Comparison of ENCODE assay signal across 1 cellular context in the genomic region with DNA sequence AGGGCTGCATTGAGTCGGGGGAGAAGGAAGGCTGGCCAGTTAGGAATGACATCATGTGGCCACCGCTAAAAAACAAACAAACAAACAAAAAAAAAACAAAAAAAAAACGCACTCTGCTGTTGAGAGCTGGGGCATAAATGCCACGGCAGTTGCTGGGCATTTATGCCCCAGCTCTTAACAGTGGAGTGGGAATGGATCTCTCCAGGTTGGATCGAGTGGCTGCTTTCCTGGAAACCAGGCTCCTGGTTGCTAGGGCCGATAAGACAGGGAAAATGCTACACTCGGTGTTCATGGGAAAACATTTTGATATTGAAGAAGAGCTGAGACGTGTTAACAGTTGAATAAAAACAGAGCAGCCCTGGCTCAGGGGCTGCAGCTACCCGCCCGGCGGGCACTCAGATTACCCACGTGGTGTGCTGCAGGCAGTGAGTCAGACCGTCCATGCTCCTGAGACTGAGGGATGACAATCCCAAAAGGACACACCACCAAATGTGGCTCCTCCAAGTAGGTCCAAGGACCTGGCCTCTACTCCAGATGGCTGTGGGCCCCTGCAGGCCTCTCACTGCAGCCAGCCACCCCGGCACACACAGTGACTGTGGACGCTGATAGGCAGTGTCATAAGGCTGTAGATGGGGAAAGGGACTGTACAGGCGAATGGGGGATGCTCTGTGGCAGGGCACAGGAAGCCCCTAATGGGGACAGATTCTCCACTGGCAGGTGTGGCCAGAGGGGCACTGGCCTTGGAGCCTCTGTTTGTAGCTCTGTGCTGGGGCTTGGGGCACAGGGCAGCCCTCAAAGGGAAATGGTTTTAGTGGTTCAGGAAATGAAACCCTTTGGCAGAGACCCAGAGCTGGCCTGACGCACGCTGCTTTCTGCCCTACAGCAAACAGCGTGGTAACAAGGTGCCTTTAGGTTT.
TF ChIP-seq lines count a peak whose summit lies in the region.

No MANE protein-coding gene starts in this region.

TF ChIP-seq in H1, 55 proteins besides CTCF, POLR2A, EP300 and RAD21 (continued from another document):
- TF ChIP-seq TAF7 (optimal IDR thresholded peaks at IDR 0.05; ENCODE audit: borderline replicate concordance, low read depth, low read length) (no peak), FOSL1 (IDR thresholded peaks at IDR 0.05; ENCODE audit: insufficient read depth, low read depth, low read length) (no peak), TCF12 (IDR thresholded peaks at IDR 0.05; ENCODE audit: low read depth, low read length) (no peak), RXRA (IDR thresholded peaks at IDR 0.05; ENCODE audit: insufficient read depth, low read depth, low read length) (no peak), RBBP5 (IDR thresholded peaks at IDR 0.05; ENCODE audit: borderline replicate concordance, low read depth, low read length) (no peak), BRCA1 (IDR thresholded peaks at IDR 0.05; ENCODE audit: low read depth, low read length) (no peak)
- TF ChIP-seq, protein P1, sequence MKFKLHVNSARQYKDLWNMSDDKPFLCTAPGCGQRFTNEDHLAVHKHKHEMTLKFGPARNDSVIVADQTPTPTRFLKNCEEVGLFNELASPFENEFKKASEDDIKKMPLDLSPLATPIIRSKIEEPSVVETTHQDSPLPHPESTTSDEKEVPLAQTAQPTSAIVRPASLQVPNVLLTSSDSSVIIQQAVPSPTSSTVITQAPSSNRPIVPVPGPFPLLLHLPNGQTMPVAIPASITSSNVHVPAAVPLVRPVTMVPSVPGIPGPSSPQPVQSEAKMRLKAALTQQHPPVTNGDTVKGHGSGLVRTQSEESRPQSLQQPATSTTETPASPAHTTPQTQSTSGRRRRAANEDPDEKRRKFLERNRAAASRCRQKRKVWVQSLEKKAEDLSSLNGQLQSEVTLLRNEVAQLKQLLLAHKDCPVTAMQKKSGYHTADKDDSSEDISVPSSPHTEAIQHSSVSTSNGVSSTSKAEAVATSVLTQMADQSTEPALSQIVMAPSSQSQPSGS (IDR thresholded peaks at IDR 0.05; ENCODE audit: low read length): no peak
- TF ChIP-seq, protein P2, sequence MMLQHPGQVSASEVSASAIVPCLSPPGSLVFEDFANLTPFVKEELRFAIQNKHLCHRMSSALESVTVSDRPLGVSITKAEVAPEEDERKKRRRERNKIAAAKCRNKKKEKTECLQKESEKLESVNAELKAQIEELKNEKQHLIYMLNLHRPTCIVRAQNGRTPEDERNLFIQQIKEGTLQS (IDR thresholded peaks at IDR 0.05; ENCODE audit: insufficient read depth, low read depth, low read length): no peak
